In the genomic region with DNA sequence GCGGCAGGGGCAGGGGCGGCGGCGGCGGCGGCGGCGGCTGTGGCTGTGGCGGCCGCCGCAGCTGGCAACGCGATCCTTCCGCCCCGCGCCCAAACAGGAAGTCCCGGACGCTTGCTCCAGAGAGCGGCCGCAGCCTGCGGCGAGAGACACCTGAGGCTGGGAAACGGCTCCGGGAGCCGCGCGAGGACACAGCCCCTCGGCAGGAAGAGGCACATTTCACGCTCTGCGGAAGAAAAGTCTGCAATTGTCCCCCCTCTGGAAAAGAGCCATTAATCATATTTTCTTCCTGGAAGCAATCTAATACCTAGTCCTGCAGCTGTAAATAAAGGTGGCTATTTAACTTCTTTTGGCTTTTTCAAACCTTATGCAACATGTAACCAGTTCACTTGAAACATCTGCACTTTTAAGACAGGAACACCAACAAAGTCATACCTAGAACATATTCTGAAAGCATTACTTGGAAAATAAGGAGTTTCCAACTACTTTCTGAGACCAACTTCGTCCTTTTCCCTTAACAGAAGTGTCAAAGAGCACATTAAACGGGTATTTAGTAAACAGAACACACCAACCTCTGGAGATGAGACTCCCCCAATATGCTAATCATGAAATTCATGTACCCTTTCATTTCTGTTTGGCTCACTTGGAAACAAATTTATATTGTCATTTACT, we compare ENCODE assay signal across 1 cellular context.
TF ChIP-seq lines count a peak whose summit lies in the region.

No MANE protein-coding gene starts in this region.

TF ChIP-seq in HepG2, 621 proteins besides CTCF, POLR2A, EP300 and RAD21 (continued from another document and continues in another):
- TF ChIP-seq, protein P1, sequence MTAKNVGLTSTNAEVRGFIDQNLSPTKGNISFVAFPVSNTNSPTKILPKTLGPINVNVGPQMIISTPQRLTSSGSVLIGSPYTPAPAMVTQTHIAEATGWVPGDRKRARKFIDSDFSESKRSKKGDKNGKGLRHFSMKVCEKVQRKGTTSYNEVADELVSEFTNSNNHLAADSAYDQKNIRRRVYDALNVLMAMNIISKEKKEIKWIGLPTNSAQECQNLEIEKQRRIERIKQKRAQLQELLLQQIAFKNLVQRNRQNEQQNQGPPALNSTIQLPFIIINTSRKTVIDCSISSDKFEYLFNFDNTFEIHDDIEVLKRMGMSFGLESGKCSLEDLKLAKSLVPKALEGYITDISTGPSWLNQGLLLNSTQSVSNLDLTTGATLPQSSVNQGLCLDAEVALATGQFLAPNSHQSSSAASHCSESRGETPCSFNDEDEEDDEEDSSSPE (CRISPR knock-in tag; IDR thresholded peaks at IDR 0.05), result no peak; the same call in 1 of the 2 replicates
- TF ChIP-seq, protein P2, sequence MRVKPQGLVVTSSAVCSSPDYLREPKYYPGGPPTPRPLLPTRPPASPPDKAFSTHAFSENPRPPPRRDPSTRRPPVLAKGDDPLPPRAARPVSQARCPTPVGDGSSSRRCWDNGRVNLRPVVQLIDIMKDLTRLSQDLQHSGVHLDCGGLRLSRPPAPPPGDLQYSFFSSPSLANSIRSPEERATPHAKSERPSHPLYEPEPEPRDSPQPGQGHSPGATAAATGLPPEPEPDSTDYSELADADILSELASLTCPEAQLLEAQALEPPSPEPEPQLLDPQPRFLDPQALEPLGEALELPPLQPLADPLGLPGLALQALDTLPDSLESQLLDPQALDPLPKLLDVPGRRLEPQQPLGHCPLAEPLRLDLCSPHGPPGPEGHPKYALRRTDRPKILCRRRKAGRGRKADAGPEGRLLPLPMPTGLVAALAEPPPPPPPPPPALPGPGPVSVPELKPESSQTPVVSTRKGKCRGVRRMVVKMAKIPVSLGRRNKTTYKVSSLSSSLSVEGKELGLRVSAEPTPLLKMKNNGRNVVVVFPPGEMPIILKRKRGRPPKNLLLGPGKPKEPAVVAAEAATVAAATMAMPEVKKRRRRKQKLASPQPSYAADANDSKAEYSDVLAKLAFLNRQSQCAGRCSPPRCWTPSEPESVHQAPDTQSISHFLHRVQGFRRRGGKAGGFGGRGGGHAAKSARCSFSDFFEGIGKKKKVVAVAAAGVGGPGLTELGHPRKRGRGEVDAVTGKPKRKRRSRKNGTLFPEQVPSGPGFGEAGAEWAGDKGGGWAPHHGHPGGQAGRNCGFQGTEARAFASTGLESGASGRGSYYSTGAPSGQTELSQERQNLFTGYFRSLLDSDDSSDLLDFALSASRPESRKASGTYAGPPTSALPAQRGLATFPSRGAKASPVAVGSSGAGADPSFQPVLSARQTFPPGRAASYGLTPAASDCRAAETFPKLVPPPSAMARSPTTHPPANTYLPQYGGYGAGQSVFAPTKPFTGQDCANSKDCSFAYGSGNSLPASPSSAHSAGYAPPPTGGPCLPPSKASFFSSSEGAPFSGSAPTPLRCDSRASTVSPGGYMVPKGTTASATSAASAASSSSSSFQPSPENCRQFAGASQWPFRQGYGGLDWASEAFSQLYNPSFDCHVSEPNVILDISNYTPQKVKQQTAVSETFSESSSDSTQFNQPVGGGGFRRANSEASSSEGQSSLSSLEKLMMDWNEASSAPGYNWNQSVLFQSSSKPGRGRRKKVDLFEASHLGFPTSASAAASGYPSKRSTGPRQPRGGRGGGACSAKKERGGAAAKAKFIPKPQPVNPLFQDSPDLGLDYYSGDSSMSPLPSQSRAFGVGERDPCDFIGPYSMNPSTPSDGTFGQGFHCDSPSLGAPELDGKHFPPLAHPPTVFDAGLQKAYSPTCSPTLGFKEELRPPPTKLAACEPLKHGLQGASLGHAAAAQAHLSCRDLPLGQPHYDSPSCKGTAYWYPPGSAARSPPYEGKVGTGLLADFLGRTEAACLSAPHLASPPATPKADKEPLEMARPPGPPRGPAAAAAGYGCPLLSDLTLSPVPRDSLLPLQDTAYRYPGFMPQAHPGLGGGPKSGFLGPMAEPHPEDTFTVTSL (CRISPR knock-in tag; IDR thresholded peaks at IDR 0.05; ENCODE audit: borderline replicate concordance), result peak; percentile 35; the same call in 1 of the 2 replicates
- TF ChIP-seq ZBTB4 (CRISPR knock-in tag; IDR thresholded peaks at IDR 0.05; ENCODE audit: borderline replicate concordance), result no peak
- TF ChIP-seq DDIT3 (CRISPR knock-in tag; IDR thresholded peaks at IDR 0.05), result no peak
- TF ChIP-seq, protein P3, sequence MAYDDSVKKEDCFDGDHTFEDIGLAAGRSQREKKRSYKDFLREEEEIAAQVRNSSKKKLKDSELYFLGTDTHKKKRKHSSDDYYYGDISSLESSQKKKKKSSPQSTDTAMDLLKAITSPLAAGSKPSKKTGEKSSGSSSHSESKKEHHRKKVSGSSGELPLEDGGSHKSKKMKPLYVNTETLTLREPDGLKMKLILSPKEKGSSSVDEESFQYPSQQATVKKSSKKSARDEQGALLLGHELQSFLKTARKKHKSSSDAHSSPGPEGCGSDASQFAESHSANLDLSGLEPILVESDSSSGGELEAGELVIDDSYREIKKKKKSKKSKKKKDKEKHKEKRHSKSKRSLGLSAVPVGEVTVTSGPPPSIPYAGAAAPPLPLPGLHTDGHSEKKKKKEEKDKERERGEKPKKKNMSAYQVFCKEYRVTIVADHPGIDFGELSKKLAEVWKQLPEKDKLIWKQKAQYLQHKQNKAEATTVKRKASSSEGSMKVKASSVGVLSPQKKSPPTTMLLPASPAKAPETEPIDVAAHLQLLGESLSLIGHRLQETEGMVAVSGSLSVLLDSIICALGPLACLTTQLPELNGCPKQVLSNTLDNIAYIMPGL (CRISPR knock-in tag; IDR thresholded peaks at IDR 0.05; ENCODE audit: borderline replicate concordance in 1 of 2, low read depth in 1 of 2), result peak in 1 of 2 experiments; percentile 8; a peak in 2 of 4 replicates
- no peak for TF ChIP-seq HOXD1 (CRISPR knock-in tag; IDR thresholded peaks at IDR 0.05)
- 0 out of 2 replicates have a peak, but pooled peaks have one; percentile 10 for TF ChIP-seq ZNF331 (CRISPR knock-in tag; IDR thresholded peaks at IDR 0.05)
- no peak for TF ChIP-seq ZBTB1 (CRISPR knock-in tag; IDR thresholded peaks at IDR 0.05; ENCODE audit: borderline replicate concordance)
- no peak for TF ChIP-seq ZNF572 (CRISPR knock-in tag; IDR thresholded peaks at IDR 0.05)
- TF ChIP-seq, protein P4, sequence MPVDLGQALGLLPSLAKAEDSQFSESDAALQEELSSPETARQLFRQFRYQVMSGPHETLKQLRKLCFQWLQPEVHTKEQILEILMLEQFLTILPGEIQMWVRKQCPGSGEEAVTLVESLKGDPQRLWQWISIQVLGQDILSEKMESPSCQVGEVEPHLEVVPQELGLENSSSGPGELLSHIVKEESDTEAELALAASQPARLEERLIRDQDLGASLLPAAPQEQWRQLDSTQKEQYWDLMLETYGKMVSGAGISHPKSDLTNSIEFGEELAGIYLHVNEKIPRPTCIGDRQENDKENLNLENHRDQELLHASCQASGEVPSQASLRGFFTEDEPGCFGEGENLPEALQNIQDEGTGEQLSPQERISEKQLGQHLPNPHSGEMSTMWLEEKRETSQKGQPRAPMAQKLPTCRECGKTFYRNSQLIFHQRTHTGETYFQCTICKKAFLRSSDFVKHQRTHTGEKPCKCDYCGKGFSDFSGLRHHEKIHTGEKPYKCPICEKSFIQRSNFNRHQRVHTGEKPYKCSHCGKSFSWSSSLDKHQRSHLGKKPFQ (CRISPR knock-in tag; IDR thresholded peaks at IDR 0.05; ENCODE audit: insufficient replicate concordance), result no peak
- no peak for TF ChIP-seq MTERF4 (CRISPR knock-in tag; IDR thresholded peaks at IDR 0.05)
- TF ChIP-seq ZFP91 (CRISPR knock-in tag; IDR thresholded peaks at IDR 0.05; ENCODE audit: borderline replicate concordance), result no peak
- TF ChIP-seq DNMT3B (CRISPR knock-in tag; conservative IDR thresholded peaks at IDR 0.05), result 0 out of 2 replicates have a peak, but pooled peaks have one; percentile 18
- 0 out of 2 replicates have a peak, but pooled peaks have one; percentile 2 for TF ChIP-seq ZNF263 (CRISPR knock-in tag; IDR thresholded peaks at IDR 0.05)
- no peak for TF ChIP-seq ZNF660 (CRISPR knock-in tag; IDR thresholded peaks at IDR 0.05; ENCODE audit: borderline replicate concordance, low read depth)
- TF ChIP-seq, protein P5, sequence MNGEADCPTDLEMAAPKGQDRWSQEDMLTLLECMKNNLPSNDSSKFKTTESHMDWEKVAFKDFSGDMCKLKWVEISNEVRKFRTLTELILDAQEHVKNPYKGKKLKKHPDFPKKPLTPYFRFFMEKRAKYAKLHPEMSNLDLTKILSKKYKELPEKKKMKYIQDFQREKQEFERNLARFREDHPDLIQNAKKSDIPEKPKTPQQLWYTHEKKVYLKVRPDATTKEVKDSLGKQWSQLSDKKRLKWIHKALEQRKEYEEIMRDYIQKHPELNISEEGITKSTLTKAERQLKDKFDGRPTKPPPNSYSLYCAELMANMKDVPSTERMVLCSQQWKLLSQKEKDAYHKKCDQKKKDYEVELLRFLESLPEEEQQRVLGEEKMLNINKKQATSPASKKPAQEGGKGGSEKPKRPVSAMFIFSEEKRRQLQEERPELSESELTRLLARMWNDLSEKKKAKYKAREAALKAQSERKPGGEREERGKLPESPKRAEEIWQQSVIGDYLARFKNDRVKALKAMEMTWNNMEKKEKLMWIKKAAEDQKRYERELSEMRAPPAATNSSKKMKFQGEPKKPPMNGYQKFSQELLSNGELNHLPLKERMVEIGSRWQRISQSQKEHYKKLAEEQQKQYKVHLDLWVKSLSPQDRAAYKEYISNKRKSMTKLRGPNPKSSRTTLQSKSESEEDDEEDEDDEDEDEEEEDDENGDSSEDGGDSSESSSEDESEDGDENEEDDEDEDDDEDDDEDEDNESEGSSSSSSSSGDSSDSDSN (CRISPR knock-in tag; IDR thresholded peaks at IDR 0.05), result peak; percentile 80; the same call in 1 of the 2 replicates
- no peak for TF ChIP-seq ZNF343 (CRISPR knock-in tag; IDR thresholded peaks at IDR 0.05)
- TF ChIP-seq BRF2 (CRISPR knock-in tag; IDR thresholded peaks at IDR 0.05), result no peak
- TF ChIP-seq ZNF224 (CRISPR knock-in tag; IDR thresholded peaks at IDR 0.05), result 0 out of 2 replicates have a peak, but pooled peaks have one; percentile 41
- 0 out of 2 replicates have a peak, but pooled peaks have one; percentile 0 for TF ChIP-seq ZFP37 (CRISPR knock-in tag; IDR thresholded peaks at IDR 0.05; ENCODE audit: borderline replicate concordance)
- TF ChIP-seq ZNF616 (CRISPR knock-in tag; IDR thresholded peaks at IDR 0.05; ENCODE audit: low read depth), result no peak
- TF ChIP-seq RORA (CRISPR knock-in tag; IDR thresholded peaks at IDR 0.05), result no peak; the same call in 1 of the 2 replicates
